ENCODE assay signal across 8 cellular contexts in genomic region chr6:134177753-134178229, GRCh38.
DNase-seq lines count a peak whose midpoint lies in the region; ATAC-seq and TF ChIP-seq lines count a peak whose summit lies in the region.

No MANE protein-coding gene starts in this region.

- 37 to 46% methylated on average over 12 of the region's 12 CpGs for whole genome bisulfite sequencing in heart right ventricle, 2 donors
- WGBS in suprapubic skin, result 12% methylated on average over 12 of the region's 12 CpGs

- peaks cover 16 to 25% of the 10 kb centered on the region in 2 donors for H3K36me3 Mint-ChIP-seq in activated naive CD4-positive, alpha-beta T cell treated with anti-CD3 and anti-CD28 coated beads, Interleukin-2, amount 50 U/mL, for 72 hours
- no peaks in the 10 kb centered on the region for H3K36me3 Mint-ChIP-seq in immature natural killer cell

- H3K27ac ChIP-seq in heart right ventricle, result peak overlapping the region; percentile 4 to 100 (median 98)
- H3K27ac ChIP-seq in suprapubic skin, result peak overlapping the region; percentile 99

- no peak for TF ChIP-seq POLR2A in suprapubic skin (IDR thresholded peaks at IDR 0.05)

- DNase-seq in heart right ventricle (no peak), Right ventricle myocardium inferior (ENCODE audit: missing footprints) (no peak), immature natural killer cell (peak in 1 of 3 donors; percentile 2), suprapubic skin (ENCODE audit: low spot score in 2 of 2) (no peak), hepatic stellate cell (ENCODE audit: low spot score) (no peak), NCI-H146 (lab: John Stamatoyannopoulos, UW) (no peak)
- DNase-seq in activated naive CD4-positive, alpha-beta T cell treated with anti-CD3 and anti-CD28 coated beads, Interleukin-2, amount 50 U/mL, for 72 hours (ENCODE audit: low spot score in 2 of 2), result no peak

- no peaks in the 10 kb centered on the region for H3K9me3 Mint-ChIP-seq in activated naive CD4-positive, alpha-beta T cell treated with anti-CD3 and anti-CD28 coated beads, Interleukin-2, amount 50 U/mL, for 72 hours
- no peaks in the 10 kb centered on the region for H3K9me3 Mint-ChIP-seq in immature natural killer cell

- ATAC-seq in heart right ventricle, result no peak
- no peak for ATAC-seq in Right ventricle myocardium inferior
- no peak for ATAC-seq in activated naive CD4-positive, alpha-beta T cell treated with anti-CD3 and anti-CD28 coated beads, Interleukin-2, amount 50 U/mL, for 72 hours
- ATAC-seq in HG02938 (IDR thresholded peaks at IDR 0.05; ENCODE audit: unreplicated experiment), result no peak

- H3K4me1 Mint-ChIP-seq in immature natural killer cell, result peaks cover 35 to 53% of the 10 kb centered on the region in 2 donors

- H3K4me3 ChIP-seq in heart right ventricle, result peak overlapping the region in 9 of 10 donors; percentile 24 to 56 (median 45)
- H3K4me3 ChIP-seq in suprapubic skin, result peak overlapping the region; percentile 91

- H3K9me3 ChIP-seq in heart right ventricle, result no peaks in the 10 kb centered on the region
- no peaks in the 10 kb centered on the region for H3K9me3 ChIP-seq in suprapubic skin

- peak overlapping the region; percentile 73 to 94 (median 87) for H3K4me3 Mint-ChIP-seq in immature natural killer cell

- H3K4me1 ChIP-seq in heart right ventricle (peaks cover 2 to 46% (median 30%) of the 10 kb centered on the region in 9 donors), suprapubic skin (peaks cover 37% of the 10 kb centered on the region)

- peak overlapping the region; percentile 72 to 83 for H3K27ac Mint-ChIP-seq in activated naive CD4-positive, alpha-beta T cell treated with anti-CD3 and anti-CD28 coated beads, Interleukin-2, amount 50 U/mL, for 72 hours
- H3K27ac Mint-ChIP-seq in immature natural killer cell, result peak overlapping the region; percentile 15 to 83 (median 58)

- H3K36me3 ChIP-seq in heart right ventricle, result peaks cover 0 to 11% (median 5%) of the 10 kb centered on the region in 9 donors
- H3K36me3 ChIP-seq in suprapubic skin, result peaks cover 5% of the 10 kb centered on the region

- no peaks in the 10 kb centered on the region for H3K27me3 ChIP-seq in heart right ventricle
- no peaks in the 10 kb centered on the region for H3K27me3 ChIP-seq in suprapubic skin

- TF ChIP-seq EP300 in suprapubic skin (IDR thresholded peaks at IDR 0.05), result no peak

- peaks cover 14 to 27% (median 17%) of the 10 kb centered on the region in 3 donors for H3K27me3 Mint-ChIP-seq in immature natural killer cell (ENCODE audit: low read depth in 3 of 3)

- TF ChIP-seq CTCF in heart right ventricle (IDR thresholded peaks at IDR 0.05) (no peak), suprapubic skin (IDR thresholded peaks at IDR 0.05) (no peak)

- intact Hi-C loops in heart right ventricle (cut with DNase I) (loop anchor here in 9 of 10 donors (1.0 to 10.0 kb wide), 21 partner anchors 60 to 547 kb away; no protein-coding TSS in a partner anchor), Right ventricle myocardium inferior (cut with DNase I) (loop anchor here (2.0 to 5.0 kb wide), 4 partner anchors 305 to 545 kb away; no protein-coding TSS in a partner anchor)
